Comparison of ENCODE assay signal across 12 cellular contexts in genomic region chrX:136192839-136193414, GRCh38. TPM values are rescaled to one million over a fixed set of nuclear protein-coding genes. Genes with fewer than 3 reads are reported as not detected.
DNase-seq lines count a peak whose midpoint lies in the region; TF ChIP-seq lines count a peak whose summit lies in the region.
"Had no signal": no experiment of that assay in that cellular context is flagged by ENCODE, and none has a peak within 500 bp of the region (broad histone marks: within the 10 kb centered on the region; RNA-seq: fewer than 3 reads in every experiment).

No MANE protein-coding gene starts in this region.

- no peak overlapping the region for H2AFZ ChIP-seq in osteoblast (ENCODE audit: low read length)

- no peaks in the 10 kb centered on the region for H3K36me3 Mint-ChIP-seq in endothelial cell (ENCODE audit: low read depth, unreplicated experiment)

- no peak overlapping the region for H3K4me3 Mint-ChIP-seq in endothelial cell (ENCODE audit: unreplicated experiment)

- peaks cover 23% of the 10 kb centered on the region for H3K4me1 ChIP-seq in osteoblast (ENCODE audit: insufficient read depth, low read length)
- H3K4me1 ChIP-seq: foreskin keratinocyte had no signal

- no peaks in the 10 kb centered on the region for H3K27me3 ChIP-seq in osteoblast (ENCODE audit: insufficient read depth, low read length)
- H3K27me3 ChIP-seq: foreskin keratinocyte had no signal

- H3K4me2 ChIP-seq in osteoblast (ENCODE audit: insufficient read depth, low read length) = peak overlapping the region; percentile 50

- H3K79me2 ChIP-seq in osteoblast (ENCODE audit: insufficient read depth, low read length) = no peaks in the 10 kb centered on the region

- no peaks in the 10 kb centered on the region for H3K9me3 Mint-ChIP-seq in endothelial cell (ENCODE audit: unreplicated experiment)
- H3K9me3 Mint-ChIP-seq: naive thymus-derived CD8-positive, alpha-beta T cell had no signal

- no peaks in the 10 kb centered on the region for H4K20me1 ChIP-seq in osteoblast (ENCODE audit: insufficient read depth, low read length)

- TF ChIP-seq CTCF in coronary artery (IDR thresholded peaks at IDR 0.05) = no peak
- no peak for TF ChIP-seq CTCF in osteoblast (IDR thresholded peaks at IDR 0.05; ENCODE audit: extremely low read depth, low read depth, low read length)
- no peak for TF ChIP-seq CTCF in endothelial cell (IDR thresholded peaks at IDR 0.05; ENCODE audit: unreplicated experiment)

- H3K4me1 Mint-ChIP-seq in endothelial cell (ENCODE audit: unreplicated experiment) = peaks cover 16% of the 10 kb centered on the region

- H3K4me3 ChIP-seq in coronary artery (no peak overlapping the region), osteoblast (ENCODE audit: insufficient read depth, low read length) (no peak overlapping the region)

- no peaks in the 10 kb centered on the region for H3K9me3 ChIP-seq in osteoblast (ENCODE audit: low read depth, low read length)

- peak overlapping the region; percentile 15 to 85 for H3K27ac ChIP-seq in coronary artery
- peak overlapping the region; percentile 72 for H3K27ac ChIP-seq in osteoblast (ENCODE audit: low read depth, low read length)
- H3K27ac ChIP-seq: foreskin keratinocyte, WERI-Rb-1 had no signal

- no peaks in the 10 kb centered on the region for H3K36me3 ChIP-seq in osteoblast (ENCODE audit: insufficient read depth, low read length)
- H3K36me3 ChIP-seq: WERI-Rb-1 had no signal

- peak; percentile 65 for DNase-seq in EL
- DNase-seq in OCI-M1 (lab: John Stamatoyannopoulos, UW) = peak; percentile 27
- DNase-seq in coronary artery (ENCODE audit: low spot score) = no peak
- no peak for DNase-seq in osteoblast (ENCODE audit: insufficient read length, low spot score, missing footprints)
- no peak for DNase-seq in effector CD8-positive, alpha-beta T cell (lab: John Stamatoyannopoulos, UW)
- no peak for DNase-seq in cerebellar nuclear complex (lab: John Stamatoyannopoulos, UW)
- DNase-seq in stimulated activated CD8-positive, alpha-beta memory T cell treated with anti-CD3 and anti-CD28 coated beads, Interleukin-4, amount 100 ng/mL, for 48 hours = no peak
- DNase-seq in endothelial cell (ENCODE audit: low spot score) = no peak
- DNase-seq: foreskin keratinocyte; naive thymus-derived CD8-positive, alpha-beta T cell; NCI-H526; WERI-Rb-1 had no signal

- no peak overlapping the region for H3K27ac Mint-ChIP-seq in endothelial cell (ENCODE audit: unreplicated experiment)

- peaks cover 3% of the 10 kb centered on the region for H3K27me3 Mint-ChIP-seq in endothelial cell (ENCODE audit: unreplicated experiment)
- H3K27me3 Mint-ChIP-seq: naive thymus-derived CD8-positive, alpha-beta T cell had no signal

RNA-seq across cellular contexts. Expression of gene FHL1, which starts 45.6 kb away (rescaled TPM):
- total RNA-seq in osteoblast = 51.8 and 68.7 TPM in 2 replicates
- 5.6 TPM for total RNA-seq in endothelial cell (ENCODE audit: unreplicated experiment)

RNA-seq across cellular contexts. Expression of gene MAP7D3, which starts 58.3 kb away (rescaled TPM):
- 19.2 and 23.6 TPM in 2 replicates for total RNA-seq in osteoblast
- total RNA-seq in endothelial cell (ENCODE audit: unreplicated experiment) = 6.6 TPM

Comparison
In these comparisons a context has a peak if more than half of its experiments do, and no peak if none do; other contexts are left out.
1. DNase-seq: peak in EL (single experiment) and OCI-M1 (single experiment); none in coronary artery (single experiment), osteoblast (single experiment), effector CD8-positive, alpha-beta T cell (single experiment), cerebellar nuclear complex (0 of 2), stimulated activated CD8-positive, alpha-beta memory T cell treated with anti-CD3 and anti-CD28 coated beads, Interleukin-4, amount 100 ng/mL, for 48 hours (single experiment) and endothelial cell (single experiment).